Comparison of ENCODE assay signal across 10 cellular contexts in genomic region chr7:13988011-13988410, GRCh38. TPM values are rescaled to one million over a fixed set of nuclear protein-coding genes. Genes with fewer than 3 reads are reported as not detected.
DNase-seq lines count a peak whose midpoint lies in the region; ATAC-seq, FAIRE-seq and TF ChIP-seq lines count a peak whose summit lies in the region.
"Had no signal": no experiment of that assay in that cellular context is flagged by ENCODE, and none has a peak within 500 bp of the region (broad histone marks: within the 10 kb centered on the region; RNA-seq: fewer than 3 reads in every experiment).

No MANE protein-coding gene starts in this region.

- no peak overlapping the region for H2AK5ac ChIP-seq in H1 (ENCODE audit: low read depth, low read length)

- H2BK120ac ChIP-seq in H1 (replicated peaks; ENCODE audit: low read depth, low read length): no peak overlapping the region

- H3K23me2 ChIP-seq in H1 (ENCODE audit: low read depth, low read length): peaks cover 14% of the 10 kb centered on the region

- H3K4me1 ChIP-seq in H1 (replicated peaks in 1 of 4; ENCODE audit: control insufficient read depth in 3 of 4, insufficient read depth in 4 of 4, low read length in 3 of 4) (peaks cover 0 to 6% (median 4%) of the 10 kb centered on the region in 4 experiments; a peak in 4 of 7 replicates), mesodermal cell (ENCODE audit: control insufficient read depth, insufficient read depth, low read length, poor library complexity, severe bottlenecking) (peaks cover 14% of the 10 kb centered on the region)

- TF ChIP-seq RAD21 in H1 (IDR thresholded peaks at IDR 0.05 in 1 of 2, conservative IDR thresholded peaks at IDR 0.05 in 1 of 2; ENCODE audit: low read depth in 2 of 2, low read length in 2 of 2): no peak

- no peak for FAIRE-seq in H1 (lab: Jason Lieb, UNC)
- FAIRE-seq: colon had no signal

- no peak for ATAC-seq in HG02981 (IDR thresholded peaks at IDR 0.05; ENCODE audit: unreplicated experiment)

- no peak for TF ChIP-seq POLR2A in H1 (IDR thresholded peaks at IDR 0.05; ENCODE audit: control extremely low read depth in 1 of 2, low read depth in 2 of 2, low read length in 2 of 2)

- DNase-seq in BJ (ENCODE audit: low read depth) (no peak), NCI-H146 (lab: John Stamatoyannopoulos, UW) (peak; percentile 25), H1 (ENCODE audit: low read depth in 1 of 2, low spot score in 2 of 2) (no peak), SKM-1 treated with dmso at 0.1 percent for 144 hours (lab: John Stamatoyannopoulos, UW; ENCODE audit: unreplicated experiment) (no peak)
- no peak for DNase-seq in activated CD4-positive, alpha-beta memory T cell treated with anti-CD3 and anti-CD28 coated beads, Interleukin-2, amount 10 ng/mL, durations not matched to agents 7 days and 5 days
- DNase-seq in activated effector memory CD4-positive, alpha-beta T cell treated with Interleukin-2 at 50 U/mL for 16 hours: no peak
- DNase-seq: activated CD8-positive, alpha-beta memory T cell treated with anti-CD3 and anti-CD28 coated beads for 24 hours had no signal

- H3K4ac ChIP-seq in H1 (replicated peaks; ENCODE audit: insufficient read length, low read depth, low read length): no peak overlapping the region

- H3K9me3 Mint-ChIP-seq in activated CD4-positive, alpha-beta memory T cell treated with anti-CD3 and anti-CD28 coated beads, Interleukin-2, amount 10 ng/mL, durations not matched to agents 7 days and 5 days: no peaks in the 10 kb centered on the region

- H3K27me3 Mint-ChIP-seq in activated CD4-positive, alpha-beta memory T cell treated with anti-CD3 and anti-CD28 coated beads, Interleukin-2, amount 10 ng/mL, durations not matched to agents 7 days and 5 days: peaks cover 10% of the 10 kb centered on the region

- no peak for TF ChIP-seq EP300 in H1 (IDR thresholded peaks at IDR 0.05; ENCODE audit: borderline replicate concordance in 1 of 2, low read depth in 2 of 2, low read length in 2 of 2)

- no peak overlapping the region for H2BK12ac ChIP-seq in H1 (ENCODE audit: low read depth, low read length)

- H3K27ac Mint-ChIP-seq in activated CD4-positive, alpha-beta memory T cell treated with anti-CD3 and anti-CD28 coated beads, Interleukin-2, amount 10 ng/mL, durations not matched to agents 7 days and 5 days: no peak overlapping the region

- POLR2A ChIA-PET in BJ (lab: Charles Lee): no interaction called here
- POLR2A ChIA-PET in H1 (lab: Charles Lee; ENCODE audit: partially characterized antibody): interaction anchor here (0.6 to 4.1 kb wide), 7 partner anchors 7 to 516 kb away, joined by 3 to 48 read pairs (median 7); no protein-coding TSS in a partner anchor
- POLR2A ChIA-PET in activated CD4-positive, alpha-beta memory T cell treated with anti-CD3 and anti-CD28 coated beads, Interleukin-2, amount 10 ng/mL, durations not matched to agents 7 days and 5 days (lab: Charles Lee): interaction anchor here (1.2 kb wide), 1 partner anchor 10 kb away, joined by 3 read pairs; no protein-coding TSS in a partner anchor

- no peak overlapping the region; the same call in 1 of the 2 replicates for H3K18ac ChIP-seq in H1 (ENCODE audit: extremely low read depth, low read length)

- H3K4me3 ChIP-seq in BJ (ENCODE audit: low read depth, low read length): 0 out of 2 replicates have a peak overlapping the region, but pooled peaks have one; percentile 12
- H3K4me3 ChIP-seq in H1 (ENCODE audit: extremely low read depth in 1 of 4, insufficient read depth in 2 of 4, low read depth in 3 of 4, low read length in 4 of 4): peak overlapping the region; percentile 75 to 85 (median 78)
- H3K4me3 ChIP-seq in mesodermal cell (ENCODE audit: extremely low read depth, insufficient read depth, low read length, poor library complexity, severe bottlenecking): peak overlapping the region; percentile 56

- no peak overlapping the region for H3K56ac ChIP-seq in H1 (replicated peaks; ENCODE audit: insufficient read length, low read depth, low read length)

- H3K4me3 Mint-ChIP-seq in activated CD4-positive, alpha-beta memory T cell treated with anti-CD3 and anti-CD28 coated beads, Interleukin-2, amount 10 ng/mL, durations not matched to agents 7 days and 5 days: no peak overlapping the region

- peak overlapping the region in 2 of 4 experiments; percentile 39 to 45; a peak in 4 of 7 replicates for H3K9ac ChIP-seq in H1 (replicated peaks in 1 of 4; ENCODE audit: extremely low read depth in 1 of 4, low read depth in 3 of 4, low read length in 3 of 4)

- H3K4me1 Mint-ChIP-seq in activated CD4-positive, alpha-beta memory T cell treated with anti-CD3 and anti-CD28 coated beads, Interleukin-2, amount 10 ng/mL, durations not matched to agents 7 days and 5 days: peaks cover 1% of the 10 kb centered on the region

- no peak overlapping the region for H2BK15ac ChIP-seq in H1 (ENCODE audit: low read length)

- H4K20me1 ChIP-seq in H1 (replicated peaks in 1 of 2; ENCODE audit: control insufficient read depth in 1 of 2, insufficient read depth in 2 of 2, low read length in 2 of 2): no peaks in the 10 kb centered on the region

- H3K9me3 ChIP-seq in H1 (ENCODE audit: insufficient read depth in 2 of 2, low read depth in 1 of 2, low read length in 1 of 2): no peaks in the 10 kb centered on the region
- no peaks in the 10 kb centered on the region for H3K9me3 ChIP-seq in mesodermal cell (ENCODE audit: control insufficient read depth, low read length)

- H4K8ac ChIP-seq in H1 (ENCODE audit: extremely low read depth, insufficient read depth, low read length): no peak overlapping the region

- H2BK5ac ChIP-seq in H1 (ENCODE audit: low read depth, low read length): peak overlapping the region; percentile 61; the same call in 1 of the 2 replicates

- TF ChIP-seq CTCF in BJ (IDR thresholded peaks at IDR 0.05; ENCODE audit: insufficient read depth, low read depth, low read length): no peak
- no peak for TF ChIP-seq CTCF in H1 (IDR thresholded peaks at IDR 0.05; ENCODE audit: control extremely low read depth in 1 of 3, insufficient read depth in 1 of 3, low read depth in 1 of 3, low read length in 3 of 3)

- peak overlapping the region; percentile 42; the same call in 1 of the 2 replicates for H3K27ac ChIP-seq in H1 (ENCODE audit: low read depth, low read length)
- H3K27ac ChIP-seq in mesodermal cell (ENCODE audit: low read depth, low read length, severe bottlenecking): no peak overlapping the region

- no peak overlapping the region for H2AFZ ChIP-seq in H1 (ENCODE audit: low read length)

- peaks cover 0 to 49% of the 10 kb centered on the region in 2 experiments; a peak in 2 of 4 replicates for H3K79me2 ChIP-seq in H1 (ENCODE audit: control insufficient read depth in 1 of 2, insufficient read depth in 2 of 2, low read length in 2 of 2)

- CTCF ChIA-PET in BJ (lab: Yijun Ruan, JAX) (interaction anchor here (1.4 to 1.6 kb wide), 2 partner anchors 8 to 708 kb away, joined by 3 to 9 read pairs; no protein-coding TSS in a partner anchor), H1 (lab: Charles Lee; ENCODE audit: partially characterized antibody) (interaction anchor here (0.6 to 2.1 kb wide), 10 partner anchors 8 to 1868 kb away, joined by 3 to 9 read pairs (median 3); no protein-coding TSS in a partner anchor)
- CTCF ChIA-PET in activated CD4-positive, alpha-beta memory T cell treated with anti-CD3 and anti-CD28 coated beads, Interleukin-2, amount 10 ng/mL, durations not matched to agents 7 days and 5 days (lab: Charles Lee): no interaction called here

- no peak overlapping the region for H4K91ac ChIP-seq in H1 (replicated peaks; ENCODE audit: insufficient read length, low read length)

- H3K4me2 ChIP-seq in H1 (ENCODE audit: insufficient read depth in 1 of 2, low read depth in 2 of 2, low read length in 2 of 2): peak overlapping the region; percentile 86 to 99

- H3K27me3 ChIP-seq in BJ (ENCODE audit: control insufficient read depth, insufficient read depth, low read length) (no peaks in the 10 kb centered on the region), H1 (replicated peaks in 1 of 4; ENCODE audit: control insufficient read depth in 3 of 4, extremely low read depth in 1 of 4, insufficient read depth in 3 of 4, low read length in 3 of 4) (no peaks in the 10 kb centered on the region)

- H3K23ac ChIP-seq in H1 (ENCODE audit: insufficient read length): no peak overlapping the region

- H4K5ac ChIP-seq in H1 (ENCODE audit: insufficient read length, low read depth, low read length): peak overlapping the region; percentile 47

- no peak overlapping the region for H2BK20ac ChIP-seq in H1 (ENCODE audit: low read length)

- H3K79me1 ChIP-seq in H1 (ENCODE audit: low read depth, low read length): no peaks in the 10 kb centered on the region

- H3K36me3 ChIP-seq in BJ (ENCODE audit: control insufficient read depth, insufficient read depth, low read length) (no peaks in the 10 kb centered on the region), H1 (ENCODE audit: control insufficient read depth in 2 of 4, insufficient read depth in 4 of 4, low read length in 3 of 4) (peaks cover 0 to 7% (median 0%) of the 10 kb centered on the region in 4 experiments; a peak in 1 of 8 replicates), mesodermal cell (ENCODE audit: control insufficient read depth, insufficient read depth, low read length) (no peaks in the 10 kb centered on the region)

- H3K14ac ChIP-seq in H1 (ENCODE audit: insufficient read length): no peak overlapping the region

- no peaks in the 10 kb centered on the region for H3K36me3 Mint-ChIP-seq in activated CD4-positive, alpha-beta memory T cell treated with anti-CD3 and anti-CD28 coated beads, Interleukin-2, amount 10 ng/mL, durations not matched to agents 7 days and 5 days (ENCODE audit: low read depth)

- 5% methylated on average over 8 of the region's 8 CpGs; no CpG with 5 or more reads in 1 of the 2 experiments for WGBS in H1 (ENCODE audit: extremely low coverage in 1 of 2, insufficient coverage in 1 of 2, insufficient read length in 1 of 2, insufficient replicate concordance in 2 of 2, low coverage in 1 of 2, low lambda C conversion rate in 2 of 2, missing lambda C conversion rate in 1 of 2), 2 experiments
- WGBS in mesodermal cell (ENCODE audit: insufficient coverage in 2 of 2), 2 experiments: no CpG with 5 or more reads among the region's 8 CpGs

RNA-seq across cellular contexts. Expression of gene ETV1, which starts 1.5 kb away (rescaled TPM):
- 4.1 and 5.4 TPM in 2 replicates for polyA plus RNA-seq in BJ (2011; rRNA removed)
- polyA minus RNA-seq in BJ (2011; rRNA and poly(A)+ RNA removed): 1.1 and 3.0 TPM in 2 replicates
- 87.5 and 91.2 TPM in 2 replicates for total RNA-seq in H1 (2021; fragmentation: NEBNext Ultra II Directional; extraction: Animal tissue kit (Norgen Biotek cat#: 25700))
- 58.3 and 63.2 TPM in 2 replicates for polyA plus RNA-seq in H1 (2011; rRNA removed)
- polyA plus RNA-seq in H1 (2011; cell fraction: cytosol; rRNA removed): 53.4 TPM
- 127 TPM for polyA plus RNA-seq in H1 (2011; cell fraction: nucleus; rRNA removed)
- 33.2 to 48.2 TPM (median 44.6 TPM) in 4 replicates for polyA plus RNA-seq in H1 (2012, experiment 1 of 2)
- 3.6 TPM for polyA plus RNA-seq in H1 (2012, experiment 2 of 2)
- polyA plus RNA-seq in H1 (2013, experiment 1 of 2): 84.8 TPM
- polyA plus RNA-seq in H1 (2013, experiment 2 of 2): 80.7 TPM
- 109 and 115 TPM in 2 replicates for polyA minus RNA-seq in H1 (2011; rRNA and poly(A)+ RNA removed)
- 51.9 TPM for polyA minus RNA-seq in H1 (2011; cell fraction: cytosol; rRNA and poly(A)+ RNA removed)
- 97.7 TPM for polyA minus RNA-seq in H1 (2011; cell fraction: nucleus; rRNA and poly(A)+ RNA removed)
- 42.4 TPM for polyA plus RNA-seq in mesodermal cell (2013, experiment 1 of 2)
- polyA plus RNA-seq in mesodermal cell (2013, experiment 2 of 2): 38.9 TPM
- 1 to 10 TPM; 3.4 to 3.6 TPM for total RNA-seq in activated CD4-positive, alpha-beta memory T cell treated with anti-CD3 and anti-CD28 coated beads, Interleukin-2, amount 10 ng/mL, durations not matched to agents 7 days and 5 days

Comparison
In these comparisons a context has a peak if more than half of its experiments do, and no peak if none do; other contexts are left out.
1. H3K4me3 ChIP-seq: peak in every context shown above with its lines; median percentile 78 in H1; 56 in mesodermal cell; 12 in BJ.
2. RNA of gene ETV1, which starts 1.5 kb away (total RNA-seq): 87.5 to 91.2 TPM in H1; 3.4 to 3.6 TPM in activated CD4-positive, alpha-beta memory T cell treated with anti-CD3 and anti-CD28 coated beads, Interleukin-2, amount 10 ng/mL, durations not matched to agents 7 days and 5 days; every median in the first group is over 10 times any median in the second.